ENCODE assay signal across 18 cellular contexts in the genomic region with DNA sequence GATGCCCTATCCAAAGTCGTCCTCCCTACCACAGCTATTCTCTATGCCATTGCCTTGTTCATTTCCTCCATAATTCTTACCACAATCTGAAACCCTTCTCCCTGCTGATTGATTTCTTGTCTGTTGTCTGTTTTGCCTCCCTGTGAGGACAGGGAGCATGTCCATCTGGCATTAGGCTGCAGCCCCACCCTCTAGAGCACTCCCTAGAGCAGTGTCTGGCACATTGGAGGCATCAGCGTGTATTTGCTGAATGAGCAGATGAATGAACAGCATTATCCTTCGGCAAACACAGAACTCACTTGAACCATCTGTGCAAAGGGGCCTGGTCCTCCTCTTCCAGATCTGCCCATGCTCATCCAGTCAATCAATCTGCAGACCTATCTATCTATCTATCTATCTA. TPM values are rescaled to one million over a fixed set of nuclear protein-coding genes. Genes with fewer than 3 reads are reported as not detected.
A peak's percentile ranks its signal among the peaks of the same experiment; 100 is the strongest.
DNase-seq lines count a peak whose midpoint lies in the region; ATAC-seq and TF ChIP-seq lines count a peak whose summit lies in the region.
"Had no signal": no experiment of that assay in that cellular context is flagged by ENCODE, and none has a peak within 500 bp of the region (broad histone marks: within the 10 kb centered on the region; RNA-seq: fewer than 3 reads in every experiment).

No MANE protein-coding gene starts in this region.

- no peak for TF ChIP-seq CTCF in upper lobe of left lung (IDR thresholded peaks at IDR 0.05)
- no peak for TF ChIP-seq CTCF in Caco-2 (IDR thresholded peaks at IDR 0.05; ENCODE audit: insufficient read depth in 1 of 2, low read depth in 1 of 2, low read length in 1 of 2, severe bottlenecking in 1 of 2, unreplicated experiment in 1 of 2)

- no peak for ATAC-seq in upper lobe of left lung (ENCODE audit: low FRiP score in 2 of 2)

- peak overlapping the region; percentile 34 to 70 (median 49) for H3K27ac ChIP-seq in upper lobe of left lung
- H3K27ac ChIP-seq: BLaER1 treated with 17β-estradiol and CSF1 and Interleukin-3, amounts not matched to agents 10 nM and 100 nM; GM23248 had no signal

- H3K4me1 ChIP-seq in upper lobe of left lung (peaks cover 1 to 30% (median 13%) of the 10 kb centered on the region in 4 donors), Caco-2 (peaks cover 7% of the 10 kb centered on the region; the same call in 1 of the 2 replicates)

- TF ChIP-seq POLR2A in upper lobe of left lung (IDR thresholded peaks at IDR 0.05), result no peak

- DNase-seq in NCI-H510A treated with DMSO at 0.1 percent for 48 hours (lab: John Stamatoyannopoulos, UW), result peak; percentile 7
- no peak for DNase-seq in NCI-H510A (lab: John Stamatoyannopoulos, UW)
- peak; percentile 51 for DNase-seq in NCI-H2171 (lab: John Stamatoyannopoulos, UW)
- DNase-seq in NCI-H82 treated with DMSO at 0.1 percent for 48 hours (lab: John Stamatoyannopoulos, UW; ENCODE audit: unreplicated experiment), result peak; percentile 42
- peak in 1 of 2 donors; percentile 5 for DNase-seq in upper lobe of left lung
- DNase-seq in Caco-2, result no peak
- DNase-seq in stimulated activated CD4-positive, alpha-beta T cell treated with anti-CD3 and anti-CD28 coated beads, Interleukin-4, amount 100 ng/mL, for 1 hour, result no peak
- no peak for DNase-seq in activated CD4-positive, alpha-beta T cell treated with anti-CD3 and anti-CD28 coated beads for 48 hours
- DNase-seq: 8988T, DND-41, GDM1, GM23248, NCI-H1417 treated with DMSO at 0.1 percent for 48 hours, NCI-H2107, NCI-H774, SIG-M5 had no signal

- H3K9me3 Mint-ChIP-seq in Caco-2 (ENCODE audit: unreplicated experiment), result no peaks in the 10 kb centered on the region

- POLR2A ChIA-PET in Caco-2 (lab: Charles Lee), result no interaction called here

- BruUV-seq in Caco-2 (replicated peaks; lab: Mats Ljungman, UMichigan), result no TSS peak

- H3K36me3 ChIP-seq in upper lobe of left lung (no peaks in the 10 kb centered on the region), Caco-2 (ENCODE audit: control insufficient read depth, insufficient read depth, low read length) (no peaks in the 10 kb centered on the region)
- H3K36me3 ChIP-seq: BLaER1 treated with 17β-estradiol and CSF1 and Interleukin-3, amounts not matched to agents 10 nM and 100 nM had no signal

- no peak for TF ChIP-seq EP300 in upper lobe of left lung (IDR thresholded peaks at IDR 0.05)

- no peaks in the 10 kb centered on the region for H3K27me3 Mint-ChIP-seq in Caco-2 (ENCODE audit: insufficient read depth, unreplicated experiment)

- CTCF ChIA-PET in Caco-2 (lab: Charles Lee), result no interaction called here

- H3K4me3 ChIP-seq in upper lobe of left lung (no peak overlapping the region), Caco-2 (ENCODE audit: low read depth, low read length) (no peak overlapping the region)
- H3K4me3 ChIP-seq: BLaER1 treated with 17β-estradiol and CSF1 and Interleukin-3, amounts not matched to agents 10 nM and 100 nM; GM23248 had no signal

- WGBS in upper lobe of left lung, 2 donors, result 91 to 95% methylated on average over 3 of the region's 3 CpGs

- no peak overlapping the region for H3K4me3 Mint-ChIP-seq in Caco-2 (ENCODE audit: unreplicated experiment)

- H3K36me3 Mint-ChIP-seq in Caco-2 (ENCODE audit: insufficient read depth, unreplicated experiment), result no peaks in the 10 kb centered on the region

- H3K27me3 ChIP-seq in upper lobe of left lung (no peaks in the 10 kb centered on the region), Caco-2 (replicated peaks; ENCODE audit: control insufficient read depth, insufficient read depth, low read length) (no peaks in the 10 kb centered on the region; the same call in none of the 2 replicates)
- H3K27me3 ChIP-seq: BLaER1 treated with 17β-estradiol and CSF1 and Interleukin-3, amounts not matched to agents 10 nM and 100 nM had no signal

- H3K9me3 ChIP-seq in upper lobe of left lung (no peaks in the 10 kb centered on the region), Caco-2 (no peaks in the 10 kb centered on the region)

- no peak overlapping the region for H3K27ac Mint-ChIP-seq in Caco-2 (ENCODE audit: unreplicated experiment)
- H3K27ac Mint-ChIP-seq: IgD-negative memory B cell had no signal

- H3K4me1 Mint-ChIP-seq in Caco-2 (ENCODE audit: low read depth, unreplicated experiment), result peaks cover 6% of the 10 kb centered on the region
- H3K4me1 Mint-ChIP-seq: IgD-negative memory B cell had no signal

- intact Hi-C loops in Caco-2 (cut with micrococcal nuclease; ENCODE audit: unreplicated experiment), result no loop called here

RNA-seq across cellular contexts. Expression of gene DMBT1, which starts 5.1 kb away (rescaled TPM):
- total RNA-seq in upper lobe of left lung, result 100 to 1,000 TPM in 1 of 6 donors, 10 to 100 TPM in 5; 16.8 to 201 (median 39.4) TPM
- not detected in 2 replicates for total RNA-seq in Caco-2 (2022)
- total RNA-seq: GM23248 had no signal

Comparison
In these comparisons a context has a peak if more than half of its experiments do, and no peak if none do; other contexts are left out.
1. DNase-seq: peak in NCI-H510A treated with DMSO at 0.1 percent for 48 hours (single experiment), NCI-H2171 (single experiment) and NCI-H82 treated with DMSO at 0.1 percent for 48 hours (single experiment); none in NCI-H510A (single experiment), Caco-2 (0 of 2), stimulated activated CD4-positive, alpha-beta T cell treated with anti-CD3 and anti-CD28 coated beads, Interleukin-4, amount 100 ng/mL, for 1 hour (single experiment) and activated CD4-positive, alpha-beta T cell treated with anti-CD3 and anti-CD28 coated beads for 48 hours (single experiment).
2. RNA of gene DMBT1, which starts 5.1 kb away (total RNA-seq): 16.8 to 201 TPM in upper lobe of left lung; not detected in Caco-2; every median in the first group is over 10 times any median in the second.